Comparison of ENCODE assay signal across 13 cellular contexts in the genomic region with DNA sequence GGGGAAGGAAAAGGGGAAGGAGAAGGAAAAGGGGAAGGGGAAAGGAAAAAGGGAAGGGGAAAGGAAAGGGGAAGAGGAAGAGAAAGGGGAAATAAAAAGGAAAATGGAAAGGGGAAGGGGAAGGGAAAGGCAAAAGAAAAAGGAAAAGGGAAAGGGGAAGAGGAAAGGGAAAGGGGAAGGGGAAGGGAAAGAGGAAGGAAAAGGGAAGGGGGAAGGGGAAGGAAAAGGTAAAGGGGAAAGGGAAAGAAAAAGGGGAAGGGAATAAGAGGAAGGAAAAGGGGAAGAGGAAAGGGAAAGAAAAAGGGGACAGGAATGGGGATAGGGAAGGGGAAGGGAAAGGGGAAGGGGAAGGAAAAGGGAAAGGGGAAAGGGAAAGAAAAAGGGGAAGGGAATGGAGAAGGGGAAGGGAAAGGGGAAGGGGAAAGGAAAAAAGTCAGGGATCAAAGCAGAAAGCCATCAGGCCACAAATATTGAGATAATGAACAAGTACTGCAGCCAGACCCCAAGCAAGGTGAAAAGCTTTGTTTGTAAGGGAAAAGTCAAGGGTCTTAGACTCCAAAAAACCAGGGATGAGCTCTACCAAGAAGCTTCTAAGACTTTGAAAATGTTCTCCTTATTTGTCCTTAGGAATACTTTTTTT. TPM values are rescaled to one million over a fixed set of nuclear protein-coding genes. Genes with fewer than 3 reads are reported as not detected.
A peak's percentile ranks its signal among the peaks of the same experiment; 100 is the strongest.
DNase-seq lines count a peak whose midpoint lies in the region; ATAC-seq, FAIRE-seq and TF ChIP-seq lines count a peak whose summit lies in the region.
"Had no signal": no experiment of that assay in that cellular context is flagged by ENCODE, and none has a peak within 500 bp of the region (broad histone marks: within the 10 kb centered on the region; RNA-seq: fewer than 3 reads in every experiment).

No MANE protein-coding gene starts in this region.

- H3K4me3 ChIP-seq in breast epithelium (no peak overlapping the region), thyroid gland (replicated peaks in 1 of 3) (no peak overlapping the region), small intestine (ENCODE audit: low read depth in 1 of 2, low read length in 2 of 2) (no peak overlapping the region)

- H3K4me1 ChIP-seq in breast epithelium (peaks cover 0 to 15% of the 10 kb centered on the region in 2 donors), thyroid gland (peaks cover 34 to 56% of the 10 kb centered on the region in 2 donors), small intestine (ENCODE audit: control insufficient read depth in 2 of 2, insufficient read depth in 1 of 2, low read depth in 1 of 2, low read length in 1 of 2) (peaks cover 0 to 9% of the 10 kb centered on the region in 2 donors)

- peak overlapping the region; percentile 66 to 73 for H3K27ac ChIP-seq in breast epithelium
- peak overlapping the region in 2 of 3 donors; percentile 50 to 77 for H3K27ac ChIP-seq in thyroid gland
- H3K27ac ChIP-seq in small intestine (ENCODE audit: low read depth in 1 of 2, low read length in 1 of 2): peak overlapping the region in 1 of 2 donors; percentile 44

- TF ChIP-seq CTCF in breast epithelium (IDR thresholded peaks at IDR 0.05) (no peak), thyroid gland (IDR thresholded peaks at IDR 0.05) (no peak)

- TF ChIP-seq POLR2A in breast epithelium (IDR thresholded peaks at IDR 0.05) (no peak), thyroid gland (IDR thresholded peaks at IDR 0.05) (no peak)

- peak overlapping the region; percentile 44 to 53 for H3K27ac Mint-ChIP-seq in activated naive CD4-positive, alpha-beta T cell treated with anti-CD3 and anti-CD28 coated beads, Interleukin-2, amount 50 U/mL, for 72 hours
- H3K27ac Mint-ChIP-seq in naive B cell: peak overlapping the region in 4 of 6 donors; percentile 39 to 88 (median 80)

- H3K9me3 ChIP-seq in breast epithelium: no peaks in the 10 kb centered on the region
- no peaks in the 10 kb centered on the region for H3K9me3 ChIP-seq in thyroid gland
- H3K9me3 ChIP-seq in small intestine (ENCODE audit: control insufficient read depth, low read depth): no peaks in the 10 kb centered on the region

- peaks cover 55 to 62% (median 56%) of the 10 kb centered on the region in 3 donors for H3K4me1 Mint-ChIP-seq in naive B cell

- intact Hi-C loops in breast epithelium (cut with DNase I; ENCODE audit: low total_unique reads): no loop called here
- intact Hi-C loops in thyroid gland (cut with DNase I): no loop called here

- FAIRE-seq in small intestine (lab: Jason Lieb, UNC): no peak
- FAIRE-seq: bronchial epithelial cell had no signal

- peaks cover 0 to 5% of the 10 kb centered on the region in 2 donors for H3K9me3 Mint-ChIP-seq in activated naive CD4-positive, alpha-beta T cell treated with anti-CD3 and anti-CD28 coated beads, Interleukin-2, amount 50 U/mL, for 72 hours
- peaks cover 0 to 5% (median 0%) of the 10 kb centered on the region in 7 donors for H3K9me3 Mint-ChIP-seq in naive B cell
- H3K9me3 Mint-ChIP-seq: IgD-negative memory B cell had no signal

- no peak for DNase-seq in activated naive CD4-positive, alpha-beta T cell treated with anti-CD3 and anti-CD28 coated beads, Interleukin-2, amount 50 U/mL, for 72 hours (ENCODE audit: low spot score in 2 of 2)
- no peak for DNase-seq in activated naive CD4-positive, alpha-beta T cell (lab: John Stamatoyannopoulos, UW)
- DNase-seq in breast epithelium (ENCODE audit: low spot score in 2 of 2): no peak
- no peak for DNase-seq in naive B cell
- no peak for DNase-seq in thyroid gland
- no peak for DNase-seq in small intestine
- DNase-seq: islet precursor cell; SHP77; stimulated activated CD4-positive, alpha-beta T cell treated with anti-CD3 and anti-CD28 coated beads, Interleukin-4, amount 100 ng/mL, for 4 hours had no signal

- no peaks in the 10 kb centered on the region for H3K27me3 Mint-ChIP-seq in naive B cell
- H3K27me3 Mint-ChIP-seq: IgD-negative memory B cell had no signal

- H3K36me3 ChIP-seq in breast epithelium (no peaks in the 10 kb centered on the region), thyroid gland (no peaks in the 10 kb centered on the region), small intestine (ENCODE audit: control insufficient read depth in 2 of 2, insufficient read depth in 2 of 2, low read length in 2 of 2) (peaks cover 0 to 1% of the 10 kb centered on the region in 2 donors)

- ATAC-seq in activated naive CD4-positive, alpha-beta T cell treated with anti-CD3 and anti-CD28 coated beads, Interleukin-2, amount 50 U/mL, for 72 hours: no peak
- no peak for ATAC-seq in naive B cell (ENCODE audit: low read depth in 2 of 2)
- ATAC-seq in GM18861 (IDR thresholded peaks at IDR 0.05; ENCODE audit: unreplicated experiment): no peak
- no peak for ATAC-seq in HG03520 (IDR thresholded peaks at IDR 0.05; ENCODE audit: unreplicated experiment)

- peak overlapping the region in 2 of 8 donors; percentile 3 to 54 for H3K4me3 Mint-ChIP-seq in naive B cell
- H3K4me3 Mint-ChIP-seq: IgD-negative memory B cell had no signal

- H3K27me3 ChIP-seq in breast epithelium: no peaks in the 10 kb centered on the region
- H3K27me3 ChIP-seq in thyroid gland: no peaks in the 10 kb centered on the region
- no peaks in the 10 kb centered on the region for H3K27me3 ChIP-seq in small intestine (ENCODE audit: control insufficient read depth in 2 of 2, insufficient read depth in 2 of 2, low read length in 2 of 2)

- H3K36me3 Mint-ChIP-seq in activated naive CD4-positive, alpha-beta T cell treated with anti-CD3 and anti-CD28 coated beads, Interleukin-2, amount 50 U/mL, for 72 hours: peaks cover 0 to 30% of the 10 kb centered on the region in 2 donors
- H3K36me3 Mint-ChIP-seq in naive B cell: peaks cover 18% of the 10 kb centered on the region in 2 donors

RNA-seq across cellular contexts. Expression of gene DICER1, which starts 20.0 kb away (rescaled TPM):
- total RNA-seq in activated naive CD4-positive, alpha-beta T cell treated with anti-CD3 and anti-CD28 coated beads, Interleukin-2, amount 50 U/mL, for 72 hours: 10 to 100 TPM; 48.7 to 51.0 TPM
- 100 to 1,000 TPM in 1 of 3 donors, 10 to 100 TPM in 2; 74.9 to 126 (median 78.0) TPM for total RNA-seq in breast epithelium
- polyA plus RNA-seq in naive B cell (ENCODE audit: low read depth in 6 of 6): 10 to 100 TPM in 5 of 6 donors, 1 to 10 TPM in 1; 4.3 to 27.1 (median 17.5) TPM
- 10 to 100 TPM; 66.5 to 96.8 (median 78.8) TPM for total RNA-seq in thyroid gland
- 1 to 10 TPM; 7.3 to 8.5 (median 7.7) TPM for polyA plus RNA-seq in small intestine
